Comparison of ENCODE assay signal across 1 cellular context in genomic region chr12:11712491-11712890, GRCh38.
TF ChIP-seq lines count a peak whose summit lies in the region.

No MANE protein-coding gene starts in this region.

TF ChIP-seq in IMR-90, 13 proteins besides CTCF, POLR2A, EP300 and RAD21:
- no peak for TF ChIP-seq CHD1 (IDR thresholded peaks at IDR 0.05; ENCODE audit: low read depth, low read length)
- TF ChIP-seq RFX5 (IDR thresholded peaks at IDR 0.05; ENCODE audit: low read depth, low read length), result no peak
